8 cellular contexts compared by ENCODE assay signal in the genomic region with DNA sequence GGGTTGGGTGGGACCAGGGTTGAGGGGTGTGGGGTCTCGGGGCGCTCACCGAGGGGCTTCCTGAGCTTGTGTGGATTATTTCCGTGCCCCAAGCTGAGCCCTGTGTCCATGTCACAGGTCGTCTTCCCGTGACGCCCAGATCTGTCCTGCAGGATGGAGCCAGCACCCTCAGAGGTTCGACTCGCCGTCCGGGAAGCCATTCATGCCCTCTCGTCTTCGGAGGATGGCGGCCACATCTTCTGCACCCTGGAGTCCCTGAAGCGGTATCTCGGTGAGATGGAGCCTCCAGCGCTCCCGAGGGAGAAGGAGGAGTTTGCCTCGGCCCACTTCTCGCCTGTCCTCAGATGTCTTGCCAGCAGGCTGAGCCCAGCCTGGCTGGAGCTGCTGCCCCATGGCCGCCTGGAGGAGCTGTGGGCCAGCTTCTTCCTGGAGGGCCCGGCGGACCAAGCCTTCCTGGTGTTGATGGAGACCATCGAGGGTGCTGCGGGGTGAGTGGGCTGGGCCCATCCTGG. TPM values are rescaled to one million over a fixed set of nuclear protein-coding genes. Genes with fewer than 3 reads are reported as not detected.
A peak's percentile ranks its signal among the peaks of the same experiment; 100 is the strongest.
DNase-seq lines count a peak whose midpoint lies in the region; ATAC-seq, FAIRE-seq and TF ChIP-seq lines count a peak whose summit lies in the region.

No MANE protein-coding gene starts in this region.

- in situ Hi-C loops in K562 (cut with MboI), result no loop called here

- H2AFZ ChIP-seq in K562 (ENCODE audit: low read depth, low read length), result no peak overlapping the region

- H3K4me1 ChIP-seq in ES-I3 (ENCODE audit: insufficient read depth, low read length) (no peaks in the 10 kb centered on the region), K562 (replicated peaks in 1 of 2; ENCODE audit: control insufficient read depth in 2 of 2, insufficient read depth in 2 of 2, low read length in 2 of 2) (peaks cover 16 to 54% of the 10 kb centered on the region in 2 experiments; a peak in 3 of 5 replicates), stomach (peaks cover 15 to 32% (median 28%) of the 10 kb centered on the region in 4 donors)

- peak; percentile 46 to 70 for TF ChIP-seq RAD21 in K562 (CRISPR knock-in tag; conservative IDR thresholded peaks at IDR 0.05 in 1 of 2, IDR thresholded peaks at IDR 0.05 in 1 of 2)

- WGBS in K562 (ENCODE audit: insufficient coverage, low coverage, missing lambda C conversion rate), result 16% methylated on average over 24 of the region's 25 CpGs
- 17 to 34% (median 25%) methylated on average over 12 to 25 of the region's 25 CpGs for WGBS in stomach, 5 donors

- CTCF ChIA-PET in K562 (lab: Yijun Ruan, JAX; ENCODE audit: low intra/inter-chr PET ratio), result interaction anchor here (0.6 kb wide), 1 partner anchor 119 kb away, joined by 3 read pairs; no protein-coding TSS in a partner anchor

- H4K20me1 ChIP-seq in K562 (replicated peaks; ENCODE audit: control insufficient read depth, insufficient read depth, low read length), result peaks cover 7% of the 10 kb centered on the region; the same call in 1 of the 2 replicates

- H3K9me3 ChIP-seq in ES-I3 (ENCODE audit: control insufficient read depth, insufficient read depth, low read length), result no peaks in the 10 kb centered on the region
- no peaks in the 10 kb centered on the region for H3K9me3 ChIP-seq in K562 (replicated peaks; ENCODE audit: control insufficient read depth, insufficient read depth, low read depth, low read length)
- H3K9me3 ChIP-seq in stomach, result no peaks in the 10 kb centered on the region

- peaks cover 32% of the 10 kb centered on the region for H3K79me2 ChIP-seq in K562 (ENCODE audit: control insufficient read depth, insufficient read depth, low read length)

- H3K9me1 ChIP-seq in K562 (ENCODE audit: control insufficient read depth, insufficient read depth, low read length), result no peaks in the 10 kb centered on the region

- peak; percentile 60 to 68 (median 63) for TF ChIP-seq CTCF in K562 (IDR thresholded peaks at IDR 0.05 in 2 of 3, conservative IDR thresholded peaks at IDR 0.05 in 1 of 3; ENCODE audit: insufficient read depth in 2 of 3, low read depth in 1 of 3, low read length in 3 of 3)
- peak in 4 of 7 experiments; percentile 7 to 31 (median 18) for TF ChIP-seq CTCF in stomach (IDR thresholded peaks at IDR 0.05)

- no TSS peak for BruUV-seq in K562 (replicated peaks; lab: Mats Ljungman, UMichigan)

- no peaks in the 10 kb centered on the region for H3K27me3 ChIP-seq in K562 (ENCODE audit: control insufficient read depth in 2 of 2, insufficient read depth in 2 of 2, low read length in 2 of 2)
- no peaks in the 10 kb centered on the region for H3K27me3 ChIP-seq in stomach

- H3K4me2 ChIP-seq in K562 (ENCODE audit: insufficient read depth, low read length), result peak overlapping the region; percentile 87

- H3K27ac ChIP-seq in K562 (ENCODE audit: extremely low read depth, low read depth, low read length) (peak overlapping the region; percentile 94; the same call in 2 of the 3 replicates), stomach (peak overlapping the region in 3 of 5 donors; percentile 87 to 93 (median 90))

- FAIRE-seq in K562 (lab: Jason Lieb, UNC), result peak; percentile 23

- H3K4me3 ChIP-seq in K562 (peak overlapping the region; percentile 92), stomach (peak overlapping the region; percentile 69 to 94 (median 86))

- ATAC-seq in K562 (peak; percentile 64), HG03457 (IDR thresholded peaks at IDR 0.05; ENCODE audit: unreplicated experiment) (no peak), HG02678 (IDR thresholded peaks at IDR 0.05; ENCODE audit: unreplicated experiment) (no peak)

- DNase-seq in LHCN-M2 (ENCODE audit: low read depth) (peak; percentile 60), K562 (ENCODE audit: extremely low read depth in 1 of 4, low spot score in 3 of 4) (peak in 3 of 4 experiments; percentile 46 to 63 (median 62)), islet precursor cell (peak; percentile 84), stomach (peak; percentile 44), NCI-H345 treated with DMSO at 0.1 percent for 48 hours (lab: John Stamatoyannopoulos, UW; ENCODE audit: unreplicated experiment) (no peak)

- no peak for TF ChIP-seq POLR2A in K562 (conservative IDR thresholded peaks at IDR 0.05)
- TF ChIP-seq POLR2A in stomach (IDR thresholded peaks at IDR 0.05), result no peak

- peak overlapping the region; percentile 68 for H3K9ac ChIP-seq in ES-I3 (ENCODE audit: low read depth, low read length)
- H3K9ac ChIP-seq in K562 (ENCODE audit: insufficient read depth in 1 of 2, low read depth in 2 of 2, low read length in 2 of 2), result peak overlapping the region; percentile 78 to 99

- POLR2A ChIA-PET in K562 (lab: Yijun Ruan, JAX), result interaction anchor here (0.6 to 2.6 kb wide), 6 partner anchors 8 to 801 kb away, joined by 3 to 13 read pairs (median 3); partner anchors contain the start of genes CRAMP1 and IFT140

- intact Hi-C loops in K562 (cut with micrococcal nuclease) (no loop called here), stomach (cut with DNase I; ENCODE audit: low total_unique reads) (no loop called here)

- TF ChIP-seq EP300 in K562 (IDR thresholded peaks at IDR 0.05; ENCODE audit: low read length) (no peak), stomach (IDR thresholded peaks at IDR 0.05) (no peak)

- H3K36me3 ChIP-seq in ES-I3 (ENCODE audit: insufficient read depth, low read length), result no peaks in the 10 kb centered on the region; the same call in 1 of the 2 replicates
- peaks cover 50% of the 10 kb centered on the region; the same call in 2 of the 3 replicates for H3K36me3 ChIP-seq in K562 (ENCODE audit: control insufficient read depth, insufficient read depth, low read length)
- H3K36me3 ChIP-seq in stomach, result peaks cover 21 to 46% (median 44%) of the 10 kb centered on the region in 4 donors

RNA-seq across cellular contexts. Expression of gene TELO2, which starts 1.0 kb away (rescaled TPM):
- 30.3 and 32.9 TPM in 2 replicates for total RNA-seq in LHCN-M2 (2014; rRNA removed)
- polyA plus RNA-seq in LHCN-M2 (2012), result 25.4 TPM
- 105 and 266 TPM in 2 replicates for total RNA-seq in K562 (2011; cell fraction: chromatin; rRNA removed; ENCODE audit: low replicate concordance)
- total RNA-seq in K562 (2011; cell fraction: nucleolus; rRNA removed), result 180 and 212 TPM in 2 replicates
- 109 and 112 TPM in 2 replicates for total RNA-seq in K562 (2011; cell fraction: nucleoplasm; rRNA removed)
- total RNA-seq in K562 (2014; rRNA removed), result 35.1 and 47.4 TPM in 2 replicates
- 1.7 and 3.0 TPM in 2 replicates for total RNA-seq in K562 (2014; rRNA removed; fragmentation: Illumina TruSeq; extraction: Trizol)
- 21.2 and 21.9 TPM in 2 replicates for total RNA-seq in K562 (2015; rRNA removed; fragmentation: Illumina TruSeq; extraction: Trizol)
- 77.4 and 91.8 TPM in 2 replicates for total RNA-seq in K562 (2021)
- 14.5 and 24.6 TPM in 2 replicates for polyA plus RNA-seq in K562 (2011; rRNA removed)
- 19.9 and 53.3 TPM in 2 replicates for polyA plus RNA-seq in K562 (2011; cell fraction: cytosol; rRNA removed)
- polyA plus RNA-seq in K562 (2011; cell fraction: nucleus; rRNA removed), result 229 and 359 TPM in 2 replicates
- 48.2 and 53.0 TPM in 2 replicates for polyA plus RNA-seq in K562 (2012)
- 8.2 and 29.3 TPM in 2 replicates for polyA plus RNA-seq in K562 (2014; fragmentation: Illumina TruSeq; extraction: Trizol)
- polyA plus RNA-seq in K562 (2014; fragmentation: Nextera tagmentation; extraction: Ambion mirVana), result 1 to 10 TPM in 1 of 2 experiments, under 1 TPM in 1; 0.51 to 1.4 TPM
- polyA plus RNA-seq in K562 (2014; rRNA removed), result 60.2 and 63.2 TPM in 2 replicates
- polyA minus RNA-seq in K562 (2011; rRNA and poly(A)+ RNA removed), result 5.7 and 6.3 TPM in 2 replicates
- 24.3 and 30.0 TPM in 2 replicates for polyA minus RNA-seq in K562 (2011; cell fraction: cytosol; rRNA and poly(A)+ RNA removed)
- polyA minus RNA-seq in K562 (2011; cell fraction: nucleus; rRNA and poly(A)+ RNA removed), result 48.3 and 54.8 TPM in 2 replicates
- total RNA-seq in stomach, result 100 to 1,000 TPM in 2 of 5 donors, 10 to 100 TPM in 3; 23.5 to 107 (median 29.8) TPM
- polyA plus RNA-seq in stomach, result 10 to 100 TPM; 12.4 to 53.6 (median 34.4) TPM

RNA-seq across cellular contexts. Expression of gene PTX4, which starts 5.4 kb away (rescaled TPM):
- total RNA-seq in LHCN-M2 (2014; rRNA removed) (not detected in 2 replicates), K562 (2014; rRNA removed) (not detected in 2 replicates), K562 (2014; rRNA removed; fragmentation: Illumina TruSeq; extraction: Trizol) (not detected in 2 replicates), K562 (2015; rRNA removed; fragmentation: Illumina TruSeq; extraction: Trizol) (not detected in 2 replicates), K562 (2021) (0.11 and 0.38 TPM in 2 replicates), stomach (not detected)
- not detected for polyA plus RNA-seq in LHCN-M2 (2012)
- total RNA-seq in K562 (2011; cell fraction: chromatin; rRNA removed; ENCODE audit: low replicate concordance), result not detected in 2 replicates
- not detected in 2 replicates for total RNA-seq in K562 (2011; cell fraction: nucleolus; rRNA removed)
- total RNA-seq in K562 (2011; cell fraction: nucleoplasm; rRNA removed), result not detected in 2 replicates
- polyA plus RNA-seq in K562 (2011; rRNA removed) (not detected in 2 replicates), K562 (2014; fragmentation: Illumina TruSeq; extraction: Trizol) (not detected in 2 replicates), K562 (2014; fragmentation: Nextera tagmentation; extraction: Ambion mirVana) (not detected), K562 (2014; rRNA removed) (not detected in 2 replicates), stomach (not detected)
- polyA plus RNA-seq in K562 (2011; cell fraction: cytosol; rRNA removed), result 0.07 TPM in 1 of 2 replicates, not detected in the other
- polyA plus RNA-seq in K562 (2011; cell fraction: nucleus; rRNA removed), result 0.09 TPM in 1 of 2 replicates, not detected in the other
- polyA plus RNA-seq in K562 (2012), result not detected in 2 replicates
- polyA minus RNA-seq in K562 (2011; rRNA and poly(A)+ RNA removed), result not detected in 2 replicates
- not detected in 2 replicates for polyA minus RNA-seq in K562 (2011; cell fraction: cytosol; rRNA and poly(A)+ RNA removed)
- not detected in 2 replicates for polyA minus RNA-seq in K562 (2011; cell fraction: nucleus; rRNA and poly(A)+ RNA removed)

RNA-seq across cellular contexts. Expression of gene CLCN7, which starts 19.4 kb away (rescaled TPM):
- total RNA-seq in LHCN-M2 (2014; rRNA removed) (42.8 and 55.6 TPM in 2 replicates), K562 (2014; rRNA removed) (56.3 and 60.8 TPM in 2 replicates), K562 (2014; rRNA removed; fragmentation: Illumina TruSeq; extraction: Trizol) (8.4 and 10.7 TPM in 2 replicates), K562 (2015; rRNA removed; fragmentation: Illumina TruSeq; extraction: Trizol) (19.6 and 22.4 TPM in 2 replicates), K562 (2021) (85.3 and 97.0 TPM in 2 replicates), stomach (100 to 1,000 TPM in 2 of 5 donors, 10 to 100 TPM in 3; 47.2 to 489 (median 69.1) TPM)
- polyA plus RNA-seq in LHCN-M2 (2012), result 46.6 TPM
- total RNA-seq in K562 (2011; cell fraction: chromatin; rRNA removed; ENCODE audit: low replicate concordance), result 211 and 640 TPM in 2 replicates
- total RNA-seq in K562 (2011; cell fraction: nucleolus; rRNA removed), result 395 and 397 TPM in 2 replicates
- total RNA-seq in K562 (2011; cell fraction: nucleoplasm; rRNA removed), result 230 and 249 TPM in 2 replicates
- polyA plus RNA-seq in K562 (2011; rRNA removed) (18.2 and 29.5 TPM in 2 replicates), K562 (2014; fragmentation: Illumina TruSeq; extraction: Trizol) (18.7 and 39.3 TPM in 2 replicates), K562 (2014; fragmentation: Nextera tagmentation; extraction: Ambion mirVana) (under 1 TPM; 0.06 TPM), K562 (2014; rRNA removed) (81.5 and 126 TPM in 2 replicates), stomach (10 to 100 TPM in 2 of 3 donors, 1 to 10 TPM in 1; 8.7 to 36.5 (median 27.3) TPM)
- polyA plus RNA-seq in K562 (2011; cell fraction: cytosol; rRNA removed), result 15.2 and 41.1 TPM in 2 replicates
- polyA plus RNA-seq in K562 (2011; cell fraction: nucleus; rRNA removed), result 239 and 402 TPM in 2 replicates
- 92.4 and 190 TPM in 2 replicates for polyA plus RNA-seq in K562 (2012)
- polyA minus RNA-seq in K562 (2011; rRNA and poly(A)+ RNA removed), result 9.3 and 23.0 TPM in 2 replicates
- polyA minus RNA-seq in K562 (2011; cell fraction: cytosol; rRNA and poly(A)+ RNA removed), result 19.6 and 27.9 TPM in 2 replicates
- 70.2 and 71.9 TPM in 2 replicates for polyA minus RNA-seq in K562 (2011; cell fraction: nucleus; rRNA and poly(A)+ RNA removed)

RNA-seq across cellular contexts. Expression of gene TMEM204, which starts 39.3 kb away (rescaled TPM):
- not detected in 2 replicates for total RNA-seq in LHCN-M2 (2014; rRNA removed)
- polyA plus RNA-seq in LHCN-M2 (2012), result 0.07 TPM
- not detected in 2 replicates for total RNA-seq in K562 (2011; cell fraction: chromatin; rRNA removed; ENCODE audit: low replicate concordance)
- total RNA-seq in K562 (2011; cell fraction: nucleolus; rRNA removed), result not detected in 2 replicates
- not detected in 2 replicates for total RNA-seq in K562 (2011; cell fraction: nucleoplasm; rRNA removed)
- total RNA-seq in K562 (2014; rRNA removed), result not detected in 2 replicates
- total RNA-seq in K562 (2014; rRNA removed; fragmentation: Illumina TruSeq; extraction: Trizol), result not detected in 2 replicates
- total RNA-seq in K562 (2015; rRNA removed; fragmentation: Illumina TruSeq; extraction: Trizol), result not detected in 2 replicates
- total RNA-seq in K562 (2021), result 0.18 TPM in 1 of 2 replicates, not detected in the other
- polyA plus RNA-seq in K562 (2011; rRNA removed), result not detected in 2 replicates
- not detected in 2 replicates for polyA plus RNA-seq in K562 (2011; cell fraction: cytosol; rRNA removed)
- polyA plus RNA-seq in K562 (2011; cell fraction: nucleus; rRNA removed), result not detected in 2 replicates
- 0.09 and 0.29 TPM in 2 replicates for polyA plus RNA-seq in K562 (2012)
- not detected in 2 replicates for polyA plus RNA-seq in K562 (2014; fragmentation: Illumina TruSeq; extraction: Trizol)
- under 1 TPM in 1 of 2 experiments, not detected in 1; 0.04 TPM for polyA plus RNA-seq in K562 (2014; fragmentation: Nextera tagmentation; extraction: Ambion mirVana)
- not detected in 2 replicates for polyA plus RNA-seq in K562 (2014; rRNA removed)
- not detected in 2 replicates for polyA minus RNA-seq in K562 (2011; rRNA and poly(A)+ RNA removed)
- polyA minus RNA-seq in K562 (2011; cell fraction: cytosol; rRNA and poly(A)+ RNA removed), result not detected in 2 replicates
- polyA minus RNA-seq in K562 (2011; cell fraction: nucleus; rRNA and poly(A)+ RNA removed), result not detected in 2 replicates
- 10 to 100 TPM in 3 of 5 donors, 1 to 10 TPM in 2; 2.7 to 45.8 (median 15.2) TPM for total RNA-seq in stomach
- 10 to 100 TPM; 10.2 to 20.5 (median 19.9) TPM for polyA plus RNA-seq in stomach

RNA-seq across cellular contexts. Expression of gene CCDC154, which starts 49.8 kb away (rescaled TPM):
- total RNA-seq in LHCN-M2 (2014; rRNA removed) (0.06 TPM in 2 replicates), K562 (2014; rRNA removed) (0.04 TPM in 1 of 2 replicates, not detected in the other), K562 (2014; rRNA removed; fragmentation: Illumina TruSeq; extraction: Trizol) (not detected in 2 replicates), K562 (2015; rRNA removed; fragmentation: Illumina TruSeq; extraction: Trizol) (0.18 TPM in 1 of 2 replicates, not detected in the other), K562 (2021) (0.22 and 0.42 TPM in 2 replicates), stomach (not detected)
- 0.06 TPM for polyA plus RNA-seq in LHCN-M2 (2012)
- 1.2 and 4.8 TPM in 2 replicates for total RNA-seq in K562 (2011; cell fraction: chromatin; rRNA removed; ENCODE audit: low replicate concordance)
- total RNA-seq in K562 (2011; cell fraction: nucleolus; rRNA removed), result 2.5 and 3.0 TPM in 2 replicates
- total RNA-seq in K562 (2011; cell fraction: nucleoplasm; rRNA removed), result 1.5 and 2.7 TPM in 2 replicates
- polyA plus RNA-seq in K562 (2011; rRNA removed) (0.15 and 0.19 TPM in 2 replicates), K562 (2014; fragmentation: Illumina TruSeq; extraction: Trizol) (not detected in 2 replicates), K562 (2014; fragmentation: Nextera tagmentation; extraction: Ambion mirVana) (not detected), K562 (2014; rRNA removed) (0.03 and 1.4 TPM in 2 replicates), stomach (1 to 10 TPM in 2 of 3 donors, under 1 TPM in 1; 0.31 to 4.5 (median 3.1) TPM)
- 0.04 TPM in 1 of 2 replicates, not detected in the other for polyA plus RNA-seq in K562 (2011; cell fraction: cytosol; rRNA removed)
- 1.1 and 2.4 TPM in 2 replicates for polyA plus RNA-seq in K562 (2011; cell fraction: nucleus; rRNA removed)
- 0.39 and 4.2 TPM in 2 replicates for polyA plus RNA-seq in K562 (2012)
- not detected in 2 replicates for polyA minus RNA-seq in K562 (2011; rRNA and poly(A)+ RNA removed)
- polyA minus RNA-seq in K562 (2011; cell fraction: cytosol; rRNA and poly(A)+ RNA removed), result not detected in 2 replicates
- polyA minus RNA-seq in K562 (2011; cell fraction: nucleus; rRNA and poly(A)+ RNA removed), result 0.33 and 0.54 TPM in 2 replicates
